In genomic region chr2:164793531-164793930, GRCh38 we compare ENCODE assay signal across 9 cellular contexts. TPM values are rescaled to one million over a fixed set of nuclear protein-coding genes. Genes with fewer than 3 reads are reported as not detected.
"Had no signal": no experiment of that assay in that cellular context is flagged by ENCODE, and none has a peak within 500 bp of the region (broad histone marks: within the 10 kb centered on the region; RNA-seq: fewer than 3 reads in every experiment).

No MANE protein-coding gene starts in this region.

- H3K27me3 ChIP-seq: left lung, transverse colon had no signal

- DNase-seq: activated CD4-positive, CD25-positive, alpha-beta regulatory T cell; activated naive CD4-positive, alpha-beta T cell treated with anti-CD3 and anti-CD28 coated beads, Interleukin-2, amount 50 U/mL, for 16 hours; left lung; retina; stimulated activated CD4-positive, alpha-beta T cell treated with anti-CD3 and anti-CD28 coated beads, Interleukin-4, amount 100 ng/mL, for 4 hours; transverse colon had no signal

- H3K9me3 ChIP-seq: left lung, transverse colon had no signal

- H3K4me3 ChIP-seq: left lung, skin epidermis, transverse colon had no signal

- H3K36me3 ChIP-seq: left lung, transverse colon had no signal

- H3K27ac ChIP-seq: RWPE1, transverse colon had no signal

RNA-seq across cellular contexts. Expression of gene COBLL1, which starts 48.1 kb away (rescaled TPM):
- total RNA-seq: T-helper 1 cell treated with Interleukin-12 subunit alpha and Interleukin-12 subunit beta and Interleukin-4 antibody, amounts not matched to agents 30 ng/mL and 1 ng/mL, for 36 hours had no signal
